ENCODE assay signal across 14 cellular contexts in the genomic region with DNA sequence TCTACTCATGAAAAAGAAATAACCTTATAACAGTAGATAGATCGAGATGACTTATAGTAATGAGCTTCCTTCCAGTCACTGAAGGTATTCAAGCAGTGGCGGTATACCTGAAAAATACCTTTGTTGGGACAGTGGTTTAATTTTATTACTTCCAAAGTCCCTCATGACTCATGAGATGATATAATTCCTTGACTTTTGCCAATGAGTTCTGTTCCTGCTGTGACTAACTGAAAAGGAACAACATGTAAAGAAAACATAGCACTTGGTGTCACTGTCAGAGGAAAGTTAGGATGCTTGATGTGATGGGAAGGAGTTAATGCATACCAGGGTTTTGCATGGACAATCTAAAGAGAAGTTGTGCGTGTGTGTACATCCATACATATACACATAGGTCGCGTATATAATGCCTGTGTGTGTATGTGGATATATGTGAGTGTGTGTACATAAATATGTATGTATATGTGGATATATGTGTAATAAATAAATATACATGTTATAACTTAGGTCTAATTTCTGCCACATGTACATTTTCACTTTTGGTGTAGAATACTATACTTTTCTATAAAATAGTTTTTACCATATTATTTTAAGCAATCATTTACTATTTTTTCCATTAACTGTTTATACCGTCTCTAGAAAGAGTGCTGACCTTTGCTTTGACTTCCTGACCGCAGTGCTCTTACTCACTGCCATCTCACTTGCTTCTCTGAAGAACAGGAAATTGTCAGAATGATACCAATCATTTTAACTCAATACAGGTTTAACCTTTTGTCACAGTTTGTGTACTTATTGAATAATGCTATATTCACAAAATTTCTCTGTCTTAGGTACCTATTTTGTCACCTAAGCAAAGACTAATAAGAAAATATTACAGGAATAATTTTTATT. TPM values are rescaled to one million over a fixed set of nuclear protein-coding genes. Genes with fewer than 3 reads are reported as not detected.
A peak's percentile ranks its signal among the peaks of the same experiment; 100 is the strongest.
DNase-seq lines count a peak whose midpoint lies in the region; ATAC-seq and TF ChIP-seq lines count a peak whose summit lies in the region.
"Had no signal": no experiment of that assay in that cellular context is flagged by ENCODE, and none has a peak within 500 bp of the region (broad histone marks: within the 10 kb centered on the region; RNA-seq: fewer than 3 reads in every experiment).

No MANE protein-coding gene starts in this region.

- peak overlapping the region; percentile 26 for H3K27ac Mint-ChIP-seq in activated naive CD4-positive, alpha-beta T cell treated with anti-CD3 and anti-CD28 coated beads, Interleukin-2, amount 10 ng/mL, durations not matched to agents 7 days and 5 days
- H3K27ac Mint-ChIP-seq: dendritic cell treated with granulocyte-macrophage colony-stimulating factor and Interleukin-4, amounts not matched to agents 40 ng/mL and 50 ng/mL, for 4 days; neural progenitor cell had no signal

- CTCF ChIA-PET in activated naive CD4-positive, alpha-beta T cell treated with anti-CD3 and anti-CD28 coated beads, Interleukin-2, amount 10 ng/mL, durations not matched to agents 7 days and 5 days (lab: Charles Lee), result no interaction called here

- no peaks in the 10 kb centered on the region for H3K27me3 ChIP-seq in foreskin keratinocyte
- H3K27me3 ChIP-seq: neural progenitor cell, uterus had no signal

- no peak for TF ChIP-seq CTCF in foreskin keratinocyte (conservative IDR thresholded peaks at IDR 0.05)

- no peaks in the 10 kb centered on the region for H3K27me3 Mint-ChIP-seq in activated naive CD4-positive, alpha-beta T cell treated with anti-CD3 and anti-CD28 coated beads, Interleukin-2, amount 10 ng/mL, durations not matched to agents 7 days and 5 days
- H3K27me3 Mint-ChIP-seq: dendritic cell treated with granulocyte-macrophage colony-stimulating factor and Interleukin-4, amounts not matched to agents 40 ng/mL and 50 ng/mL, for 4 days had no signal

- peaks cover 36% of the 10 kb centered on the region for H3K36me3 Mint-ChIP-seq in activated naive CD4-positive, alpha-beta T cell treated with anti-CD3 and anti-CD28 coated beads, Interleukin-2, amount 10 ng/mL, durations not matched to agents 7 days and 5 days

- H3K9me3 Mint-ChIP-seq in activated naive CD4-positive, alpha-beta T cell treated with anti-CD3 and anti-CD28 coated beads, Interleukin-2, amount 10 ng/mL, durations not matched to agents 7 days and 5 days, result no peaks in the 10 kb centered on the region
- H3K9me3 Mint-ChIP-seq: dendritic cell treated with granulocyte-macrophage colony-stimulating factor and Interleukin-4, amounts not matched to agents 40 ng/mL and 50 ng/mL, for 4 days had no signal

- H3K4me1 ChIP-seq in foreskin keratinocyte, result no peaks in the 10 kb centered on the region
- H3K4me1 ChIP-seq: neural progenitor cell, uterus had no signal

- peak; percentile 14 for DNase-seq in AG20443 (ENCODE audit: low spot score)
- peak; percentile 61 for DNase-seq in HT-29 (ENCODE audit: low spot score)
- no peak for DNase-seq in activated naive CD4-positive, alpha-beta T cell treated with anti-CD3 and anti-CD28 coated beads, Interleukin-2, amount 10 ng/mL, durations not matched to agents 7 days and 5 days
- DNase-seq in foreskin keratinocyte, result peak; percentile 33 to 57
- DNase-seq in NCI-H2029 treated with DMSO at 0.1 percent for 48 hours (lab: John Stamatoyannopoulos, UW), result no peak
- DNase-seq in NCI-H1417 treated with DMSO at 0.1 percent for 48 hours (lab: John Stamatoyannopoulos, UW), result no peak
- DNase-seq in NCI-H2171 treated with DMSO at 0.1 percent for 48 hours (lab: John Stamatoyannopoulos, UW), result no peak
- DNase-seq: DMS153, NCI-H2107, SHP77, uterus had no signal

- H3K4me1 Mint-ChIP-seq in activated naive CD4-positive, alpha-beta T cell treated with anti-CD3 and anti-CD28 coated beads, Interleukin-2, amount 10 ng/mL, durations not matched to agents 7 days and 5 days, result peaks cover 18% of the 10 kb centered on the region
- H3K4me1 Mint-ChIP-seq: neural progenitor cell had no signal

- no peak for ATAC-seq in foreskin keratinocyte
- no peak for ATAC-seq in HG02840 (IDR thresholded peaks at IDR 0.05; ENCODE audit: low FRiP score, unreplicated experiment)

- no peak overlapping the region for H3K4me3 Mint-ChIP-seq in activated naive CD4-positive, alpha-beta T cell treated with anti-CD3 and anti-CD28 coated beads, Interleukin-2, amount 10 ng/mL, durations not matched to agents 7 days and 5 days
- H3K4me3 Mint-ChIP-seq: dendritic cell treated with granulocyte-macrophage colony-stimulating factor and Interleukin-4, amounts not matched to agents 40 ng/mL and 50 ng/mL, for 4 days; neural progenitor cell had no signal

- no peak overlapping the region for H3K27ac ChIP-seq in foreskin keratinocyte
- H3K27ac ChIP-seq: neural progenitor cell, uterus had no signal

RNA-seq across cellular contexts. Expression of gene PAK2, which starts 12.6 kb away (rescaled TPM):
- 26.8 and 29.5 TPM in 2 replicates for total RNA-seq in HT-29 (2014; rRNA removed; shearing (Covaris generic))
- 62.3 and 63.3 TPM in 2 replicates for total RNA-seq in foreskin keratinocyte
- polyA plus RNA-seq in foreskin keratinocyte, result 16.4 and 21.3 TPM in 2 replicates

RNA-seq across cellular contexts. Expression of gene PIGX, which starts 14.9 kb away (rescaled TPM):
- 16.7 and 19.7 TPM in 2 replicates for total RNA-seq in HT-29 (2014; rRNA removed; shearing (Covaris generic))
- total RNA-seq in foreskin keratinocyte, result 22.7 and 27.7 TPM in 2 replicates
- 15.8 and 20.9 TPM in 2 replicates for polyA plus RNA-seq in foreskin keratinocyte

RNA-seq across cellular contexts. Expression of gene CEP19, which starts 15.0 kb away (rescaled TPM):
- total RNA-seq in HT-29 (2014; rRNA removed; shearing (Covaris generic)), result 0.15 and 0.52 TPM in 2 replicates
- 1.9 and 2.4 TPM in 2 replicates for total RNA-seq in foreskin keratinocyte
- polyA plus RNA-seq in foreskin keratinocyte, result 1.1 and 1.2 TPM in 2 replicates

Comparison
In these comparisons a context has a peak if more than half of its experiments do, and no peak if none do; other contexts are left out.
1. DNase-seq: peak in AG20443 (single experiment), HT-29 (single experiment) and foreskin keratinocyte (2 of 2); none in activated naive CD4-positive, alpha-beta T cell treated with anti-CD3 and anti-CD28 coated beads, Interleukin-2, amount 10 ng/mL, durations not matched to agents 7 days and 5 days (single experiment), NCI-H2029 treated with DMSO at 0.1 percent for 48 hours (single experiment), NCI-H1417 treated with DMSO at 0.1 percent for 48 hours (single experiment) and NCI-H2171 treated with DMSO at 0.1 percent for 48 hours (single experiment).